In genomic region chr4:25842229-25842840, GRCh38 we compare ENCODE assay signal across 8 cellular contexts. TPM values are rescaled to one million over a fixed set of nuclear protein-coding genes. Genes with fewer than 3 reads are reported as not detected.
DNase-seq lines count a peak whose midpoint lies in the region; ATAC-seq, FAIRE-seq and TF ChIP-seq lines count a peak whose summit lies in the region.

No MANE protein-coding gene starts in this region.

- POLR2A ChIA-PET in activated naive CD8-positive, alpha-beta T cell treated with anti-CD3 and anti-CD28 coated beads, Interleukin-2, amount 10 ng/mL, durations not matched to agents 7 days and 5 days (lab: Charles Lee): interaction anchor here (0.6 to 1.4 kb wide), 5 partner anchors 12 to 465 kb away, joined by 3 to 15 read pairs (median 6); partner anchors contain the start of gene SMIM20
- POLR2A ChIA-PET in RWPE1 (lab: Yijun Ruan, JAX; ENCODE audit: low non-redundant PET): no interaction called here

- peaks cover 31% of the 10 kb centered on the region for H3K4me1 Mint-ChIP-seq in activated naive CD8-positive, alpha-beta T cell treated with anti-CD3 and anti-CD28 coated beads, Interleukin-2, amount 10 ng/mL, durations not matched to agents 7 days and 5 days

- H3K36me3 Mint-ChIP-seq in activated naive CD8-positive, alpha-beta T cell treated with anti-CD3 and anti-CD28 coated beads, Interleukin-2, amount 10 ng/mL, durations not matched to agents 7 days and 5 days: peaks cover 21% of the 10 kb centered on the region

- CTCF ChIA-PET in RWPE1 (lab: Yijun Ruan, JAX): interaction anchor here (0.6 kb wide), 1 partner anchor 86 kb away, joined by 4 read pairs; no protein-coding TSS in a partner anchor

- ATAC-seq in GM21381 (IDR thresholded peaks at IDR 0.05; ENCODE audit: unreplicated experiment) (peak; percentile 75), HG03575 (IDR thresholded peaks at IDR 0.05; ENCODE audit: extremely low read depth, insufficient number of reproducible peaks, low FRiP score, unreplicated experiment) (peak; percentile 42), HG02970 (IDR thresholded peaks at IDR 0.05; ENCODE audit: low FRiP score, unreplicated experiment) (no peak)
- ATAC-seq in activated naive CD8-positive, alpha-beta T cell treated with anti-CD3 and anti-CD28 coated beads, Interleukin-2, amount 10 ng/mL, durations not matched to agents 7 days and 5 days (ENCODE audit: low read depth): peak; percentile 78

- no peaks in the 10 kb centered on the region for H3K27me3 Mint-ChIP-seq in activated naive CD8-positive, alpha-beta T cell treated with anti-CD3 and anti-CD28 coated beads, Interleukin-2, amount 10 ng/mL, durations not matched to agents 7 days and 5 days

- no peak overlapping the region for H3K27ac ChIP-seq in RWPE1

- DNase-seq in D721Med (ENCODE audit: insufficient read length, low spot score) (no peak), SKM-1 (lab: John Stamatoyannopoulos, UW; ENCODE audit: unreplicated experiment) (no peak), RWPE1 (ENCODE audit: low spot score) (no peak)
- DNase-seq in activated naive CD8-positive, alpha-beta T cell treated with anti-CD3 and anti-CD28 coated beads, Interleukin-2, amount 10 ng/mL, durations not matched to agents 7 days and 5 days: peak; percentile 59
- DNase-seq in NK-92 treated with Interleukin-12 subunit alpha and Interleukin-12 subunit beta, amount 100 ng/mL, for 24 hours (lab: John Stamatoyannopoulos, UW): no peak

- peak overlapping the region; percentile 77 for H3K27ac Mint-ChIP-seq in activated naive CD8-positive, alpha-beta T cell treated with anti-CD3 and anti-CD28 coated beads, Interleukin-2, amount 10 ng/mL, durations not matched to agents 7 days and 5 days

- TF ChIP-seq CTCF in D721Med (IDR thresholded peaks at IDR 0.05; ENCODE audit: insufficient read depth, missing control alignments) (peak; percentile 35), RWPE1 (conservative IDR thresholded peaks at IDR 0.05; ENCODE audit: low read depth) (no peak)

- peak overlapping the region; percentile 49 for H3K4me3 Mint-ChIP-seq in activated naive CD8-positive, alpha-beta T cell treated with anti-CD3 and anti-CD28 coated beads, Interleukin-2, amount 10 ng/mL, durations not matched to agents 7 days and 5 days

- no peak for FAIRE-seq in D721Med (lab: Jason Lieb, UNC)

- H3K9me3 Mint-ChIP-seq in activated naive CD8-positive, alpha-beta T cell treated with anti-CD3 and anti-CD28 coated beads, Interleukin-2, amount 10 ng/mL, durations not matched to agents 7 days and 5 days: no peaks in the 10 kb centered on the region

RNA-seq across cellular contexts. Expression of gene SEL1L3, which starts 20.5 kb away (rescaled TPM):
- 10 to 100 TPM; 62.8 to 69.7 TPM for total RNA-seq in activated naive CD8-positive, alpha-beta T cell treated with anti-CD3 and anti-CD28 coated beads, Interleukin-2, amount 10 ng/mL, durations not matched to agents 7 days and 5 days
